ENCODE assay signal across 8 cellular contexts in the genomic region with DNA sequence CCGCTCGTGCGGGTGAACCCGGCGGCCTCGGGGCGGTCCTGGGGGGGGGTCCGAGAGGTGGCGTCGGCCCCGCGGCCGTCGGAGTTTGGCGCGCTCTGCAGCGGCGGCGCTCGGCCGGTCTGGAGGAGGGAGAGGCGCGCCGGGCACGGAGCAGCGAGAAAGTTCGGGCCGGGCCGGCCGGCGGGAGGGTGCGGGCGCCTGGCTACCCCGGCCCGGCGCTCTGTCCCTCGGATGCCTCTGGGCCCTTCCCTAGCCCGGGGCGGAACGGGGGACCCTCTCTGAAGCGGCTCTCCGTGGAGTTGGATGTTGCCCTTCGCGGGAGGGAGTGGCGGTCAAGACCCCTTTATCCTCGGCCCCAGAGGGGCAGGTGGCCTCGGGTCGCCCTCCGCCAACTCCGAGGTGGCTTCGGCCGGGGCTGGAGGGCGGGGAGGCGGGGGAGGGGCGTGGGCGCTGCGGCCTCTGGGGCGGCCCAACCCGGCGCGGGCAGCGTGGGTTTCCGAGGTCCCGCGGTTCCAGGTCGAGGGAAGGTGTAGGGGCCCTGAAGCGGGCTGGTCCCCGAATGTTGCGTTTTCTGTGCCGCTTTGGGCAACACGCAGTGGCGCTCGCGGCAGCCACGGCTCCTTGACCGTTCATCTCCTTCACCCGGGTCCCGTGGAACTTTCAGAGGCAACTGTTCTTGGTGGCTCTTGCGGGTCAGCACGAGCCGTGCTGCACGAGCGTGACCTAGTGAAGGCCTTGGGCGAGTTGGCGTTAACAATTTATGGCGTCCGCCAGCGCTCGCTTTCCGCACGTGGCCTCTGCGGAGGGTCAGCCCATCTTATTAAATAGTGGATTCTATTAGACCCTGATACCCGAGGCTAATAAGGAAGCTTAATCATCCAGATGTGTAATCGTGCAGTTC. TPM values are rescaled to one million over a fixed set of nuclear protein-coding genes. Genes with fewer than 3 reads are reported as not detected.
DNase-seq lines count a peak whose midpoint lies in the region; ATAC-seq, FAIRE-seq and TF ChIP-seq lines count a peak whose summit lies in the region.

No MANE protein-coding gene starts in this region.

- no peak for TF ChIP-seq POLR2A in H54 (IDR thresholded peaks at IDR 0.05; ENCODE audit: low read depth, low read length)

- H3K9me3 Mint-ChIP-seq in activated T-cell treated with anti-CD3 and anti-CD28 coated beads, Interleukin-2, amount 50 U/mL, for 24 hours = no peaks in the 10 kb centered on the region
- no peaks in the 10 kb centered on the region for H3K9me3 Mint-ChIP-seq in neural crest cell

- H3K27ac Mint-ChIP-seq in activated T-cell treated with anti-CD3 and anti-CD28 coated beads, Interleukin-2, amount 50 U/mL, for 24 hours = no peak overlapping the region
- no peak overlapping the region for H3K27ac Mint-ChIP-seq in neural crest cell (ENCODE audit: unreplicated experiment)

- no peak for TF ChIP-seq CTCF in neural crest cell (conservative IDR thresholded peaks at IDR 0.05)

- FAIRE-seq in frontal cortex (lab: Jason Lieb, UNC) (no peak), H54 (lab: Jason Lieb, UNC) (no peak)

- peak; percentile 33 for ATAC-seq in GM19035 (IDR thresholded peaks at IDR 0.05; ENCODE audit: unreplicated experiment)
- peak; percentile 21 for ATAC-seq in HG03280 (IDR thresholded peaks at IDR 0.05; ENCODE audit: unreplicated experiment)

- H3K27me3 Mint-ChIP-seq in activated T-cell treated with anti-CD3 and anti-CD28 coated beads, Interleukin-2, amount 50 U/mL, for 24 hours = peaks cover 34% of the 10 kb centered on the region
- peaks cover 42% of the 10 kb centered on the region for H3K27me3 Mint-ChIP-seq in neural crest cell (ENCODE audit: low read depth)

- DNase-seq in AG08395 (ENCODE audit: low spot score) (peak; percentile 6), frontal cortex (ENCODE audit: low spot score in 2 of 2) (peak; percentile 43 to 58), neural crest cell (ENCODE audit: low read depth, low spot score) (peak; percentile 10), NCI-H1105 treated with DMSO at 0.1 percent for 48 hours (lab: John Stamatoyannopoulos, UW) (no peak), H54 (ENCODE audit: insufficient read length, low spot score) (no peak)
- peak; percentile 45 for DNase-seq in activated T-cell treated with anti-CD3 and anti-CD28 coated beads, Interleukin-2, amount 50 U/mL, for 24 hours

- H3K4me3 Mint-ChIP-seq in activated T-cell treated with anti-CD3 and anti-CD28 coated beads, Interleukin-2, amount 50 U/mL, for 24 hours = peak overlapping the region; percentile 63
- H3K4me3 Mint-ChIP-seq in neural crest cell = peak overlapping the region; percentile 89

- H3K36me3 Mint-ChIP-seq in activated T-cell treated with anti-CD3 and anti-CD28 coated beads, Interleukin-2, amount 50 U/mL, for 24 hours (ENCODE audit: low read depth) = no peaks in the 10 kb centered on the region
- H3K36me3 Mint-ChIP-seq in neural crest cell (ENCODE audit: low read depth) = peaks cover 4% of the 10 kb centered on the region

- peaks cover 11% of the 10 kb centered on the region for H3K4me1 Mint-ChIP-seq in activated T-cell treated with anti-CD3 and anti-CD28 coated beads, Interleukin-2, amount 50 U/mL, for 24 hours (ENCODE audit: low read depth)
- H3K4me1 Mint-ChIP-seq in neural crest cell = peaks cover 10% of the 10 kb centered on the region

RNA-seq across cellular contexts. Expression of a gene that starts 0.7 kb away (rescaled TPM):
- total RNA-seq in frontal cortex = 6.1 TPM
- 20.7 and 21.0 TPM in 2 replicates for total RNA-seq in neural crest cell

Comparison
In these comparisons a context has a peak if more than half of its experiments do, and no peak if none do; other contexts are left out.
1. DNase-seq: peak in AG08395 (single experiment), activated T-cell treated with anti-CD3 and anti-CD28 coated beads, Interleukin-2, amount 50 U/mL, for 24 hours (single experiment), frontal cortex (2 of 2) and neural crest cell (single experiment); none in NCI-H1105 treated with DMSO at 0.1 percent for 48 hours (single experiment) and H54 (single experiment).